ENCODE assay signal across 18 cellular contexts in the genomic region with DNA sequence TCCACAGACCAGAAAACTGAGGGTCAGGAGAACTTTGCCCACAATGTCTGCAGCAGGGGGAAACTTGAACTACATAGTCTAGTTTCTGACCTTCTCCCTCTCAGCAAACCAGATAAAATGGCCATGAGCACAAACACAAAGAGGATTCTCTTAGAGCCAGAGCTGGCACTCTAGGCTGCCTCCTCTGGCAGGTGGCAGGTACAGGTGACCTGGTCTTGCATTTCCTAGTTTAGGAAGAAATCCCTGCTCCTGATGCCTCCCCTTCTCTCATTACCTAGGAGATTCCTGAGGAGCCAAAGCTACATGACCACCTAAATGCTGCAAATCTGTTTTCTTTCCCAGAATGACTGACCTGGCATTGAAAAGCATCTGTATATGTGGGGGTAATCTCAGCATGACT. TPM values are rescaled to one million over a fixed set of nuclear protein-coding genes. Genes with fewer than 3 reads are reported as not detected.
DNase-seq lines count a peak whose midpoint lies in the region; ATAC-seq and TF ChIP-seq lines count a peak whose summit lies in the region.
"Had no signal": no experiment of that assay in that cellular context is flagged by ENCODE, and none has a peak within 500 bp of the region (broad histone marks: within the 10 kb centered on the region; RNA-seq: fewer than 3 reads in every experiment).

No MANE protein-coding gene starts in this region.

- peaks cover 54% of the 10 kb centered on the region for H3K9me3 Mint-ChIP-seq in endodermal cell
- H3K9me3 Mint-ChIP-seq: CD4-positive, alpha-beta T cell; T-cell had no signal

- ATAC-seq in HG02870 (IDR thresholded peaks at IDR 0.05; ENCODE audit: unreplicated experiment), result peak; percentile 5
- ATAC-seq: K562, T-cell had no signal

- H3K4me1 ChIP-seq in endodermal cell (ENCODE audit: control insufficient read depth, insufficient read depth, low read length), result no peaks in the 10 kb centered on the region

- H3K4me3 ChIP-seq in GM06990 (replicated peaks; ENCODE audit: low read depth, low read length), result no peak overlapping the region
- no peak overlapping the region for H3K4me3 ChIP-seq in endodermal cell (ENCODE audit: low read length)
- H3K4me3 ChIP-seq: K562 had no signal

- peaks cover 2% of the 10 kb centered on the region for H3K4me1 Mint-ChIP-seq in endodermal cell

- H3K27ac Mint-ChIP-seq in endodermal cell, result no peak overlapping the region
- H3K27ac Mint-ChIP-seq: CD4-positive, alpha-beta T cell; T-cell had no signal

- H3K36me3 Mint-ChIP-seq in endodermal cell (ENCODE audit: low read depth), result no peaks in the 10 kb centered on the region

- no peak overlapping the region for H3K4me3 Mint-ChIP-seq in endodermal cell
- H3K4me3 Mint-ChIP-seq: CD4-positive, alpha-beta T cell; T-cell had no signal

- H3K27me3 ChIP-seq in GM06990 (replicated peaks; ENCODE audit: control insufficient read depth, insufficient read depth, low read length) (no peaks in the 10 kb centered on the region), endodermal cell (ENCODE audit: control insufficient read depth, insufficient read depth, low read length, poor library complexity, severe bottlenecking) (no peaks in the 10 kb centered on the region)

- DNase-seq in GM06990 (ENCODE audit: extremely low read depth, insufficient read length) (no peak), GM13976 (ENCODE audit: low spot score) (no peak), endodermal cell (peak; percentile 50), OCI-M1 (lab: John Stamatoyannopoulos, UW) (no peak), SHP77 (lab: John Stamatoyannopoulos, UW) (no peak)
- DNase-seq in activated naive CD4-positive, alpha-beta T cell (lab: John Stamatoyannopoulos, UW), result no peak
- DNase-seq: ACHN; Calu3; CD4-positive, alpha-beta T cell; DMS79 treated with DMSO at 0.1 percent for 48 hours; GDM1; NCI-H146; NCI-H2107; NCI-H226; NCI-H526; T-cell had no signal

- no peak overlapping the region for H3K9ac ChIP-seq in endodermal cell (ENCODE audit: extremely low read depth, low read length, poor library complexity, severe bottlenecking)

- TF ChIP-seq CTCF in GM06990 (IDR thresholded peaks at IDR 0.05; ENCODE audit: insufficient read depth, low read length, poor library complexity, severe bottlenecking), result peak; percentile 26
- TF ChIP-seq CTCF in GM13976 (IDR thresholded peaks at IDR 0.05; ENCODE audit: borderline replicate concordance, control extremely low read depth, extremely low read depth, insufficient read depth, missing control alignments), result peak; percentile 2
- peak; percentile 47 for TF ChIP-seq CTCF in endodermal cell (conservative IDR thresholded peaks at IDR 0.05)

- no peaks in the 10 kb centered on the region for H3K27me3 Mint-ChIP-seq in endodermal cell (ENCODE audit: insufficient read depth)
- H3K27me3 Mint-ChIP-seq: CD4-positive, alpha-beta T cell had no signal

- H3K27ac ChIP-seq in endodermal cell (ENCODE audit: low read depth, low read length), result no peak overlapping the region

- no peaks in the 10 kb centered on the region for H3K36me3 ChIP-seq in GM06990 (ENCODE audit: control insufficient read depth, insufficient read depth, low read length)
- H3K36me3 ChIP-seq in endodermal cell (ENCODE audit: control insufficient read depth, insufficient read depth, low read length), result no peaks in the 10 kb centered on the region

- no peaks in the 10 kb centered on the region for H3K9me3 ChIP-seq in endodermal cell (ENCODE audit: control insufficient read depth, low read length)

- in situ Hi-C loops in GM13976 (cut with MboI; ENCODE audit: low sequenced_read_pairs, unreplicated experiment), result no loop called here

RNA-seq across cellular contexts. Expression of a gene that starts 45.1 kb away (rescaled TPM):
- 10 to 100 TPM; 12.2 to 16.8 TPM for total RNA-seq in endodermal cell
- 37.5 TPM for polyA plus RNA-seq in endodermal cell (2013, experiment 1 of 2)
- polyA plus RNA-seq in endodermal cell (2013, experiment 2 of 2), result 37.1 TPM
